Comparison of ENCODE assay signal across 8 cellular contexts in the genomic region with DNA sequence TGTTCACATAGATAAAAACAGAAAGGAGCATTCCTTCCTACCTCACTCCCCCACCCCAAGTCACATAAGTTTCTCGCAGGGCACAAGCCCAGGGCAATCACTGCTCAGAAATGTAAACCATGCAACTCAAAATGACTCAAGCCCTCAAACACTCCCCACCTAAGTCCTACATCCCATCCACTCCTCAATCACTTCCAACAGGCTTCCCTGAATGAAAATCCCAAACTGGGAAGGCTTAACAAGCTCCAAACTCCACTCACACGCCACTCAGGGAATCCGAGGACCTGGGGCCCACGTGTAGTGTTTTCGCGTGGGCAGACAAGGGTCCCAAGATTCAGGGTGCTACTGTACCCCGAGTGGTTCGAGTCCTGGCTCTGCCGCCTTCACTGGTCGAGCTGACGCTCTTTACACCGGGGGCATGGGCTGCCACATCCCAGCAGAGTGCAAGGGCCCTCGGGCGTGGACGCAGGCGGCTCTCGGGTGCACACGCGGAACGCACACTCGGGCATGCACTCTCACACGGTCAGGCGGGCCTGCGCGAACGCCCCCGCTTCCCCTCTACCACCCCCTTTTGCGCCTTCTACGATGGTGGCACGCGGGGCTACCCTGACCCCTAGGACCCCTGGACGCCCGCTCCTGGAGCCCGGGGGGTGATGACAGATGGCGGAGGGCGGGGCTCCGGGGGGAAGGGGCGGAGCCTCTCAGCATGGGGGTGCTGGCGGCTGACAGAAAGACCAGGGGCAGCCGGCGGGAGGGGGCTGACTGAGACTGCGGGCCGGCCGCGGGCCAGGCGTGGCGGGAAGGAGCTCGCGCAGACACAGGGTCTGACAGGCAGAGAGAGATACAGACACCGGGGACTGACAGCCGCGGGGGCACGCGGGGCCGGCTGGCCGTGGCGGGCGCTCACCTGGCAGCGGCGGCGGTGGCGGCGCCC. TPM values are rescaled to one million over a fixed set of nuclear protein-coding genes. Genes with fewer than 3 reads are reported as not detected.
A peak's percentile ranks its signal among the peaks of the same experiment; 100 is the strongest.
DNase-seq lines count a peak whose midpoint lies in the region; TF ChIP-seq lines count a peak whose summit lies in the region.

No MANE protein-coding gene starts in this region.

- H3K27ac ChIP-seq in GM23248 (peak overlapping the region; percentile 95), KOPT-K1 (ENCODE audit: low read depth, low read length, poor library complexity, severe bottlenecking) (peak overlapping the region; percentile 81), angular gyrus (ENCODE audit: low read depth, low read length) (peak overlapping the region; percentile 90)

- H3K27me3 ChIP-seq in GM23248 (replicated peaks; ENCODE audit: insufficient read depth) = no peaks in the 10 kb centered on the region

- peaks cover 31% of the 10 kb centered on the region for H3K4me1 ChIP-seq in GM23248 (ENCODE audit: insufficient read depth)

- H3K79me2 ChIP-seq in GM23248 (ENCODE audit: insufficient read depth) = peaks cover 49% of the 10 kb centered on the region

- H3F3A ChIP-seq in GM23248 (ENCODE audit: insufficient read depth) = peaks cover 47% of the 10 kb centered on the region

- H2AFZ ChIP-seq in GM23248 = peak overlapping the region; percentile 68

- H3K4me2 ChIP-seq in GM23248 (ENCODE audit: unreplicated experiment) = peak overlapping the region; percentile 96

- no peaks in the 10 kb centered on the region for H4K20me1 ChIP-seq in GM23248 (ENCODE audit: insufficient read depth)

- WGBS in GM23248 (ENCODE audit: low coverage in 1 of 2, low lambda C conversion rate in 2 of 2, missing lambda C conversion rate in 2 of 2), 2 experiments = 0 to 1% methylated on average over 23 to 48 of the region's 63 CpGs

- TF ChIP-seq CTCF in retinal pigment epithelial cell (conservative IDR thresholded peaks at IDR 0.05; ENCODE audit: low read depth, low read length) = no peak

- no peaks in the 10 kb centered on the region; the same call in 1 of the 2 replicates for H3K36me3 ChIP-seq in GM23248 (ENCODE audit: low read depth)
- no peaks in the 10 kb centered on the region for H3K36me3 ChIP-seq in KOPT-K1 (ENCODE audit: insufficient read depth, low read length)

- DNase-seq in ELR (ENCODE audit: low read depth) (peak; percentile 97), GM23248 (peak; percentile 92), T-helper 2 cell (peak; percentile 39 to 72 (median 65)), hepatic stellate cell (ENCODE audit: low spot score) (peak; percentile 86), retinal pigment epithelial cell (ENCODE audit: low read depth) (peak; percentile 39), DMS79 treated with DMSO at 0.1 percent for 48 hours (lab: John Stamatoyannopoulos, UW) (no peak)

- peak overlapping the region; percentile 91 for H3K9ac ChIP-seq in GM23248

- H3K4me3 ChIP-seq in GM23248 = peak overlapping the region; percentile 84
- peak overlapping the region; percentile 81 for H3K4me3 ChIP-seq in retinal pigment epithelial cell (ENCODE audit: low read length)

- H3K9me3 ChIP-seq in GM23248 (ENCODE audit: low read depth) (no peaks in the 10 kb centered on the region), KOPT-K1 (ENCODE audit: insufficient read depth, low read length, poor library complexity, severe bottlenecking) (peaks cover 3% of the 10 kb centered on the region)

- H3K9me2 ChIP-seq in GM23248 (ENCODE audit: insufficient read depth) = no peaks in the 10 kb centered on the region

- in situ Hi-C loops in GM23248 (cut with MboI) = no loop called here

RNA-seq across cellular contexts. Expression of a gene that starts 0.7 kb away (rescaled TPM):
- 37.3 and 38.5 TPM in 2 replicates for total RNA-seq in GM23248 (2014; rRNA removed; shearing (Covaris generic))
- polyA plus RNA-seq in GM23248 (2016; fragmentation: Nextera tagmentation; extraction: Ambion mirVana) = 9.8 and 11.5 TPM in 2 replicates

RNA-seq across cellular contexts. Expression of a gene that starts 23.8 kb away (rescaled TPM):
- 11.1 and 11.5 TPM in 2 replicates for total RNA-seq in GM23248 (2014; rRNA removed; shearing (Covaris generic))
- polyA plus RNA-seq in GM23248 (2016; fragmentation: Nextera tagmentation; extraction: Ambion mirVana) = 13.0 and 14.5 TPM in 2 replicates

RNA-seq across cellular contexts. Expression of a gene that starts 49.7 kb away (rescaled TPM):
- 0.13 TPM in 1 of 2 replicates, not detected in the other for total RNA-seq in GM23248 (2014; rRNA removed; shearing (Covaris generic))
- 0.11 TPM in 1 of 2 replicates, not detected in the other for polyA plus RNA-seq in GM23248 (2016; fragmentation: Nextera tagmentation; extraction: Ambion mirVana)
